ENCODE assay signal across 20 cellular contexts in genomic region chr5:143739741-143740140, GRCh38.
"Had no signal": no experiment of that assay in that cellular context is flagged by ENCODE, and none has a peak within 500 bp of the region (broad histone marks: within the 10 kb centered on the region; RNA-seq: fewer than 3 reads in every experiment).

No MANE protein-coding gene starts in this region.

- H3K4me3 ChIP-seq: hepatocyte, ovary, prostate gland, right atrium auricular region, spleen, thyroid gland had no signal

- DNase-seq: activated CD4-positive, alpha-beta T cell treated with anti-CD3 and anti-CD28 coated beads, Interleukin-2, amount 10 ng/mL, durations not matched to agents 24 days and 14 days; activated CD8-positive, alpha-beta memory T cell treated with anti-CD3 and anti-CD28 coated beads, Interleukin-2, amount 10 ng/mL, durations not matched to agents 7 days and 5 days; activated CD8-positive, alpha-beta T cell treated with anti-CD3 and anti-CD28 coated beads for 36 hours; activated effector memory CD4-positive, alpha-beta T cell treated with anti-CD3 and anti-CD28 coated beads, Interleukin-2, amount 50 U/mL, for 16 hours; activated naive CD4-positive, alpha-beta T cell treated with anti-CD3 and anti-CD28 coated beads, Interleukin-2, amount 10 ng/mL, durations not matched to agents 7 days and 5 days; activated T-cell treated with anti-CD3 and anti-CD28 coated beads for 4 hours; caudate nucleus; effector CD4-positive, alpha-beta T cell; erythroblast; foreskin fibroblast; glutamatergic neuron; left cardiac atrium; ovary; spleen; stimulated activated CD4-positive, alpha-beta T cell treated with anti-CD3 and anti-CD28 coated beads, Interleukin-4, amount 100 ng/mL, for 24 hours; substantia nigra; thyroid gland had no signal
